ENCODE assay signal across 13 cellular contexts in genomic region chr7:116780966-116781365, GRCh38.
DNase-seq lines count a peak whose midpoint lies in the region; ATAC-seq and TF ChIP-seq lines count a peak whose summit lies in the region.
"Had no signal": no experiment of that assay in that cellular context is flagged by ENCODE, and none has a peak within 500 bp of the region (broad histone marks: within the 10 kb centered on the region; RNA-seq: fewer than 3 reads in every experiment).

No MANE protein-coding gene starts in this region.

- H3K9me3 Mint-ChIP-seq in activated CD4-positive, alpha-beta memory T cell treated with anti-CD3 and anti-CD28 coated beads for 36 hours: no peaks in the 10 kb centered on the region
- H3K9me3 Mint-ChIP-seq: activated T-cell treated with anti-CD3 and anti-CD28 coated beads, Interleukin-2, amount 50 U/mL, for 4 hours had no signal

- H3K27me3 Mint-ChIP-seq in activated CD4-positive, alpha-beta memory T cell treated with anti-CD3 and anti-CD28 coated beads for 36 hours: no peaks in the 10 kb centered on the region

- H3K36me3 ChIP-seq in breast epithelium: no peaks in the 10 kb centered on the region
- no peaks in the 10 kb centered on the region for H3K36me3 ChIP-seq in transverse colon

- TF ChIP-seq CTCF in breast epithelium (IDR thresholded peaks at IDR 0.05) (no peak), lower leg skin (IDR thresholded peaks at IDR 0.05) (no peak), transverse colon (IDR thresholded peaks at IDR 0.05) (no peak)

- no peak overlapping the region for H3K4me3 Mint-ChIP-seq in activated CD4-positive, alpha-beta memory T cell treated with anti-CD3 and anti-CD28 coated beads for 36 hours
- H3K4me3 Mint-ChIP-seq: activated T-cell treated with anti-CD3 and anti-CD28 coated beads, Interleukin-2, amount 50 U/mL, for 4 hours had no signal

- H3K4me3 ChIP-seq in breast epithelium (no peak overlapping the region), lower leg skin (ENCODE audit: low read depth, poor library complexity, severe bottlenecking) (no peak overlapping the region), transverse colon (no peak overlapping the region)
- H3K4me3 ChIP-seq: A549, dorsolateral prefrontal cortex had no signal

- no peak for ATAC-seq in GM18505 (IDR thresholded peaks at IDR 0.05; ENCODE audit: unreplicated experiment)
- ATAC-seq in HG02970 (IDR thresholded peaks at IDR 0.05; ENCODE audit: low FRiP score, unreplicated experiment): no peak
- ATAC-seq: A549, SK-N-SH treated with all-trans-retinoic acid at 6 μM for 48 hours had no signal

- H3K27me3 ChIP-seq in breast epithelium: no peaks in the 10 kb centered on the region
- no peaks in the 10 kb centered on the region for H3K27me3 ChIP-seq in transverse colon

- no peak overlapping the region for H3K27ac Mint-ChIP-seq in activated CD4-positive, alpha-beta memory T cell treated with anti-CD3 and anti-CD28 coated beads for 36 hours

- DNase-seq in NCI-H748 (lab: John Stamatoyannopoulos, UW; ENCODE audit: unreplicated experiment) (peak; percentile 10), NCI-H748 treated with DMSO at 0.1 percent for 48 hours (lab: John Stamatoyannopoulos, UW) (no peak), breast epithelium (ENCODE audit: low spot score in 2 of 2) (peak; percentile 61 to 75), lower leg skin (ENCODE audit: low spot score in 2 of 2) (peak; percentile 78 to 84), transverse colon (peak; percentile 60)
- no peak for DNase-seq in activated CD4-positive, alpha-beta memory T cell treated with anti-CD3 and anti-CD28 coated beads for 36 hours
- DNase-seq: activated CD4-positive, alpha-beta T cell treated with anti-CD3 and anti-CD28 coated beads for 1 hour; activated T-cell treated with anti-CD3 and anti-CD28 coated beads, Interleukin-2, amount 50 U/mL, for 4 hours; dorsolateral prefrontal cortex had no signal

- H3K9me3 ChIP-seq in breast epithelium (no peaks in the 10 kb centered on the region), transverse colon (no peaks in the 10 kb centered on the region)
- H3K9me3 ChIP-seq: A549 had no signal

- 25 to 39% methylated on average over 1 of the region's 1 CpG for WGBS in lower leg skin, 2 donors
- 50 to 55% methylated on average over 1 of the region's 1 CpG for WGBS in transverse colon (ENCODE audit: low coverage in 1 of 2), 2 donors

- no peak for TF ChIP-seq EP300 in transverse colon (IDR thresholded peaks at IDR 0.05; ENCODE audit: low read depth)

- no peaks in the 10 kb centered on the region for H3K36me3 Mint-ChIP-seq in activated CD4-positive, alpha-beta memory T cell treated with anti-CD3 and anti-CD28 coated beads for 36 hours

- H3K27ac ChIP-seq in breast epithelium (peak overlapping the region; percentile 45 to 57), transverse colon (peak overlapping the region; percentile 43 to 54 (median 52))
- H3K27ac ChIP-seq: dorsolateral prefrontal cortex had no signal

- no peak for TF ChIP-seq POLR2A in breast epithelium (IDR thresholded peaks at IDR 0.05)
- no peak for TF ChIP-seq POLR2A in lower leg skin (IDR thresholded peaks at IDR 0.05)
- TF ChIP-seq POLR2A in transverse colon (IDR thresholded peaks at IDR 0.05): no peak
- no peak for TF ChIP-seq POLR2A in GM18505 (IDR thresholded peaks at IDR 0.05; ENCODE audit: borderline replicate concordance, extremely low read depth, insufficient read depth, insufficient read length)

- POLR2A ChIA-PET in activated CD4-positive, alpha-beta memory T cell treated with anti-CD3 and anti-CD28 coated beads for 36 hours (lab: Charles Lee): no interaction called here

- no peaks in the 10 kb centered on the region for H3K4me1 ChIP-seq in breast epithelium
- peaks cover 12 to 63% (median 48%) of the 10 kb centered on the region in 4 donors for H3K4me1 ChIP-seq in transverse colon

- CTCF ChIA-PET in activated CD4-positive, alpha-beta memory T cell treated with anti-CD3 and anti-CD28 coated beads for 36 hours (lab: Charles Lee): interaction anchor here (0.6 kb wide), 1 partner anchor 66 kb away, joined by 3 read pairs; no protein-coding TSS in a partner anchor

- intact Hi-C loops in breast epithelium (cut with DNase I; ENCODE audit: low total_unique reads) (no loop called here), lower leg skin (cut with DNase I; ENCODE audit: low total_unique reads) (no loop called here), transverse colon (cut with DNase I; ENCODE audit: low total_unique reads) (no loop called here)
- intact Hi-C loops in activated CD4-positive, alpha-beta memory T cell treated with anti-CD3 and anti-CD28 coated beads for 36 hours (cut with micrococcal nuclease): loop anchor here (10.0 kb wide), 1 partner anchor 466 kb away; no protein-coding TSS in a partner anchor

- in situ Hi-C loops in transverse colon (cut with MboI; ENCODE audit: low pct_ligation_motif_present in 1 of 4, low pct_unique_long_range_greater_than_20kb in 1 of 4, low sequenced_read_pairs in 3 of 4): no loop called here

- peaks cover 11% of the 10 kb centered on the region for H3K4me1 Mint-ChIP-seq in activated CD4-positive, alpha-beta memory T cell treated with anti-CD3 and anti-CD28 coated beads for 36 hours (ENCODE audit: low read depth)

Comparison
In these comparisons a context has a peak if more than half of its experiments do, and no peak if none do; other contexts are left out.
1. DNase-seq: peak in NCI-H748 (single experiment), breast epithelium (2 of 2), lower leg skin (2 of 2) and transverse colon (single experiment); none in NCI-H748 treated with DMSO at 0.1 percent for 48 hours (single experiment) and activated CD4-positive, alpha-beta memory T cell treated with anti-CD3 and anti-CD28 coated beads for 36 hours (single experiment).